In genomic region chr1:27269276-27269675, GRCh38 we compare ENCODE assay signal across 13 cellular contexts. TPM values are rescaled to one million over a fixed set of nuclear protein-coding genes. Genes with fewer than 3 reads are reported as not detected.
DNase-seq lines count a peak whose midpoint lies in the region; ATAC-seq and TF ChIP-seq lines count a peak whose summit lies in the region.
"Had no signal": no experiment of that assay in that cellular context is flagged by ENCODE, and none has a peak within 500 bp of the region (broad histone marks: within the 10 kb centered on the region; RNA-seq: fewer than 3 reads in every experiment).

No MANE protein-coding gene starts in this region.

- H3K4me1 Mint-ChIP-seq in activated T-cell treated with anti-CD3 and anti-CD28 coated beads, Interleukin-2, amount 50 U/mL, for 72 hours (ENCODE audit: low read depth) = peaks cover 6% of the 10 kb centered on the region
- no peaks in the 10 kb centered on the region for H3K4me1 Mint-ChIP-seq in activated T-cell treated with anti-CD3 and anti-CD28 coated beads, Interleukin-2, amount 50 U/mL, for 4 hours (ENCODE audit: low read depth)
- no peaks in the 10 kb centered on the region for H3K4me1 Mint-ChIP-seq in WTC11
- no peaks in the 10 kb centered on the region for H3K4me1 Mint-ChIP-seq in endothelial cell (ENCODE audit: unreplicated experiment)
- H3K4me1 Mint-ChIP-seq in stimulated activated naive CD8-positive, alpha-beta T cell treated with anti-CD3 and anti-CD28 coated beads, Interleukin-15, amount 100 ng/mL, for 72 hours = no peaks in the 10 kb centered on the region
- H3K4me1 Mint-ChIP-seq in effector memory CD8-positive, alpha-beta T cell (ENCODE audit: low read depth in 2 of 2) = peaks cover 0 to 2% of the 10 kb centered on the region in 2 donors

- TF ChIP-seq CTCF in WTC11 (IDR thresholded peaks at IDR 0.05) (no peak), endothelial cell (IDR thresholded peaks at IDR 0.05; ENCODE audit: unreplicated experiment) (no peak)

- H3K9me3 Mint-ChIP-seq in activated T-cell treated with anti-CD3 and anti-CD28 coated beads, Interleukin-2, amount 50 U/mL, for 72 hours = no peaks in the 10 kb centered on the region
- H3K9me3 Mint-ChIP-seq in activated T-cell treated with anti-CD3 and anti-CD28 coated beads, Interleukin-2, amount 50 U/mL, for 4 hours = no peaks in the 10 kb centered on the region
- peaks cover 3% of the 10 kb centered on the region; the same call in 1 of the 2 replicates for H3K9me3 Mint-ChIP-seq in WTC11
- H3K9me3 Mint-ChIP-seq in endothelial cell (ENCODE audit: unreplicated experiment) = no peaks in the 10 kb centered on the region
- H3K9me3 Mint-ChIP-seq in stimulated activated naive CD8-positive, alpha-beta T cell treated with anti-CD3 and anti-CD28 coated beads, Interleukin-15, amount 100 ng/mL, for 72 hours = no peaks in the 10 kb centered on the region
- H3K9me3 Mint-ChIP-seq in effector memory CD8-positive, alpha-beta T cell = no peaks in the 10 kb centered on the region
- H3K9me3 Mint-ChIP-seq: CD4-positive, alpha-beta memory T cell had no signal

- no peak overlapping the region for H3K27ac Mint-ChIP-seq in activated T-cell treated with anti-CD3 and anti-CD28 coated beads, Interleukin-2, amount 50 U/mL, for 72 hours
- H3K27ac Mint-ChIP-seq in WTC11 = 0 out of 2 replicates have a peak overlapping the region, but pooled peaks have one; percentile 4
- no peak overlapping the region for H3K27ac Mint-ChIP-seq in endothelial cell (ENCODE audit: unreplicated experiment)
- no peak overlapping the region for H3K27ac Mint-ChIP-seq in stimulated activated naive CD8-positive, alpha-beta T cell treated with anti-CD3 and anti-CD28 coated beads, Interleukin-15, amount 100 ng/mL, for 72 hours
- H3K27ac Mint-ChIP-seq in effector memory CD8-positive, alpha-beta T cell = no peak overlapping the region

- peak; percentile 22 to 49 for ATAC-seq in activated T-cell treated with anti-CD3 and anti-CD28 coated beads, Interleukin-2, amount 50 U/mL, for 72 hours (replicated peaks in 1 of 2)
- no peak for ATAC-seq in activated T-cell treated with anti-CD3 and anti-CD28 coated beads, Interleukin-2, amount 50 U/mL, for 4 hours
- ATAC-seq in WTC11 = no peak
- ATAC-seq in stimulated activated naive CD8-positive, alpha-beta T cell treated with anti-CD3 and anti-CD28 coated beads, Interleukin-15, amount 100 ng/mL, for 72 hours = no peak
- ATAC-seq in effector memory CD8-positive, alpha-beta T cell (replicated peaks) = no peak

- POLR2A ChIA-PET in WTC11 (lab: Charles Lee) = no interaction called here

- H3K36me3 Mint-ChIP-seq in activated T-cell treated with anti-CD3 and anti-CD28 coated beads, Interleukin-2, amount 50 U/mL, for 72 hours (ENCODE audit: insufficient read depth in 2 of 2) = peaks cover 2% of the 10 kb centered on the region in 2 donors
- H3K36me3 Mint-ChIP-seq in activated T-cell treated with anti-CD3 and anti-CD28 coated beads, Interleukin-2, amount 50 U/mL, for 4 hours (ENCODE audit: insufficient read depth) = peaks cover 15% of the 10 kb centered on the region
- H3K36me3 Mint-ChIP-seq in WTC11 = peaks cover 10% of the 10 kb centered on the region
- peaks cover 7% of the 10 kb centered on the region for H3K36me3 Mint-ChIP-seq in endothelial cell (ENCODE audit: low read depth, unreplicated experiment)
- peaks cover 34% of the 10 kb centered on the region for H3K36me3 Mint-ChIP-seq in effector memory CD8-positive, alpha-beta T cell (ENCODE audit: insufficient read depth)

- H3K27me3 Mint-ChIP-seq in activated T-cell treated with anti-CD3 and anti-CD28 coated beads, Interleukin-2, amount 50 U/mL, for 72 hours (ENCODE audit: low read depth) = no peaks in the 10 kb centered on the region
- no peaks in the 10 kb centered on the region for H3K27me3 Mint-ChIP-seq in activated T-cell treated with anti-CD3 and anti-CD28 coated beads, Interleukin-2, amount 50 U/mL, for 4 hours (ENCODE audit: low read depth)
- H3K27me3 Mint-ChIP-seq in WTC11 (ENCODE audit: low read depth) (no peaks in the 10 kb centered on the region), endothelial cell (ENCODE audit: unreplicated experiment) (peaks cover 1% of the 10 kb centered on the region)
- no peaks in the 10 kb centered on the region for H3K27me3 Mint-ChIP-seq in stimulated activated naive CD8-positive, alpha-beta T cell treated with anti-CD3 and anti-CD28 coated beads, Interleukin-15, amount 100 ng/mL, for 72 hours
- H3K27me3 Mint-ChIP-seq in effector memory CD8-positive, alpha-beta T cell = no peaks in the 10 kb centered on the region
- H3K27me3 Mint-ChIP-seq: CD4-positive, alpha-beta memory T cell had no signal

- CTCF ChIA-PET in WTC11 (lab: Charles Lee) = interaction anchor here (0.6 kb wide), 1 partner anchor 288 kb away, joined by 4 read pairs; no protein-coding TSS in a partner anchor

- no peak overlapping the region for H3K4me3 Mint-ChIP-seq in activated T-cell treated with anti-CD3 and anti-CD28 coated beads, Interleukin-2, amount 50 U/mL, for 72 hours
- no peak overlapping the region for H3K4me3 Mint-ChIP-seq in activated T-cell treated with anti-CD3 and anti-CD28 coated beads, Interleukin-2, amount 50 U/mL, for 4 hours
- H3K4me3 Mint-ChIP-seq in WTC11 (no peak overlapping the region), endothelial cell (ENCODE audit: unreplicated experiment) (peak overlapping the region; percentile 4)
- H3K4me3 Mint-ChIP-seq in stimulated activated naive CD8-positive, alpha-beta T cell treated with anti-CD3 and anti-CD28 coated beads, Interleukin-15, amount 100 ng/mL, for 72 hours = no peak overlapping the region
- H3K4me3 Mint-ChIP-seq in effector memory CD8-positive, alpha-beta T cell = no peak overlapping the region
- H3K4me3 Mint-ChIP-seq: CD4-positive, alpha-beta memory T cell had no signal

- DNase-seq in activated T-cell treated with anti-CD3 and anti-CD28 coated beads, Interleukin-2, amount 50 U/mL, for 72 hours = no peak
- no peak for DNase-seq in activated T-cell treated with anti-CD3 and anti-CD28 coated beads, Interleukin-2, amount 50 U/mL, for 4 hours
- no peak for DNase-seq in WTC11 (ENCODE audit: low spot score)
- DNase-seq in endothelial cell (ENCODE audit: low spot score) = no peak
- DNase-seq in stimulated activated naive CD8-positive, alpha-beta T cell treated with anti-CD3 and anti-CD28 coated beads, Interleukin-15, amount 100 ng/mL, for 72 hours = no peak
- no peak for DNase-seq in effector memory CD8-positive, alpha-beta T cell
- DNase-seq: C1 segment of cervical spinal cord; Calu3; CD4-positive, alpha-beta memory T cell; COR-L47; DMS53; DND-41; GOT3 had no signal

TF ChIP-seq in WTC11, 78 proteins besides CTCF, POLR2A, EP300 and RAD21 (continues in another document):
- no peak for TF ChIP-seq SOX15 (CRISPR knock-in tag; IDR thresholded peaks at IDR 0.05)
- no peak for TF ChIP-seq TCF7 (CRISPR knock-in tag; IDR thresholded peaks at IDR 0.05; ENCODE audit: low read depth)
- no peak for TF ChIP-seq ZNF532 (CRISPR knock-in tag; IDR thresholded peaks at IDR 0.05; ENCODE audit: borderline replicate concordance)
- no peak for TF ChIP-seq ESRRA (CRISPR knock-in tag; IDR thresholded peaks at IDR 0.05; ENCODE audit: borderline replicate concordance)

RNA-seq across cellular contexts. Expression of gene WDTC1, which starts 34.8 kb away (rescaled TPM):
- total RNA-seq in activated T-cell treated with anti-CD3 and anti-CD28 coated beads, Interleukin-2, amount 50 U/mL, for 72 hours = 10 to 100 TPM; 41.6 to 42.5 TPM
- total RNA-seq in activated T-cell treated with anti-CD3 and anti-CD28 coated beads, Interleukin-2, amount 50 U/mL, for 4 hours = 10 to 100 TPM in 2 of 3 donors, 1 to 10 TPM in 1; 7.1 to 12.4 (median 10.5) TPM
- total RNA-seq in WTC11 (2021) (20.1 to 24.9 TPM (median 23.5 TPM) in 3 replicates), endothelial cell (ENCODE audit: unreplicated experiment) (36.0 TPM)

RNA-seq across cellular contexts. Expression of gene TMEM222, which starts 52.7 kb away (rescaled TPM):
- total RNA-seq in activated T-cell treated with anti-CD3 and anti-CD28 coated beads, Interleukin-2, amount 50 U/mL, for 72 hours = 10 to 100 TPM; 41.9 to 61.3 TPM
- total RNA-seq in activated T-cell treated with anti-CD3 and anti-CD28 coated beads, Interleukin-2, amount 50 U/mL, for 4 hours = 10 to 100 TPM; 51.0 to 55.1 (median 51.7) TPM
- 24.9 to 29.8 TPM (median 28.7 TPM) in 3 replicates for total RNA-seq in WTC11 (2021)
- total RNA-seq in endothelial cell (ENCODE audit: unreplicated experiment) = 43.5 TPM

Comparison
In these comparisons a context has a peak if more than half of its experiments do, and no peak if none do; other contexts are left out.
1. ATAC-seq: peak in activated T-cell treated with anti-CD3 and anti-CD28 coated beads, Interleukin-2, amount 50 U/mL, for 72 hours (2 of 2); none in activated T-cell treated with anti-CD3 and anti-CD28 coated beads, Interleukin-2, amount 50 U/mL, for 4 hours (0 of 2), WTC11 (single experiment), stimulated activated naive CD8-positive, alpha-beta T cell treated with anti-CD3 and anti-CD28 coated beads, Interleukin-15, amount 100 ng/mL, for 72 hours (single experiment) and effector memory CD8-positive, alpha-beta T cell (single experiment).